Comparison of ENCODE assay signal across 12 cellular contexts in genomic region chr11:36155770-36156485, GRCh38.
DNase-seq lines count a peak whose midpoint lies in the region; ATAC-seq and TF ChIP-seq lines count a peak whose summit lies in the region.
"Had no signal": no experiment of that assay in that cellular context is flagged by ENCODE, and none has a peak within 500 bp of the region (broad histone marks: within the 10 kb centered on the region; RNA-seq: fewer than 3 reads in every experiment).

No MANE protein-coding gene starts in this region.

- peak; percentile 37 for DNase-seq in AG10803 (ENCODE audit: low read depth)
- peak; percentile 61 for DNase-seq in NCI-H2227 (lab: John Stamatoyannopoulos, UW; ENCODE audit: unreplicated experiment)
- no peak for DNase-seq in mesothelial cell of epicardium (ENCODE audit: low spot score in 2 of 2, unreplicated experiment in 2 of 2)
- DNase-seq in NCI-H2196 (lab: John Stamatoyannopoulos, UW; ENCODE audit: unreplicated experiment) = no peak
- DNase-seq in DMS153 treated with DMSO at 0.1 percent for 48 hours (lab: John Stamatoyannopoulos, UW; ENCODE audit: unreplicated experiment) = no peak
- no peak for DNase-seq in upper lobe of right lung
- DNase-seq: activated naive CD4-positive, alpha-beta T cell treated with Interleukin-2 at 50 U/mL for 16 hours; naive thymus-derived CD4-positive, alpha-beta T cell; NCI-H526 had no signal

- H3K36me3 Mint-ChIP-seq in mesothelial cell of epicardium = no peaks in the 10 kb centered on the region
- H3K36me3 Mint-ChIP-seq: naive thymus-derived CD4-positive, alpha-beta T cell had no signal

- no peaks in the 10 kb centered on the region for H3K27me3 Mint-ChIP-seq in mesothelial cell of epicardium (ENCODE audit: low read depth)

- ATAC-seq in HG02798 (IDR thresholded peaks at IDR 0.05; ENCODE audit: poor library complexity, unreplicated experiment) (no peak), upper lobe of right lung (no peak)
- ATAC-seq: HCT116; naive thymus-derived CD4-positive, alpha-beta T cell had no signal

- H3K27me3 ChIP-seq in upper lobe of right lung = no peaks in the 10 kb centered on the region

- peaks cover 71% of the 10 kb centered on the region for H3K4me1 Mint-ChIP-seq in mesothelial cell of epicardium
- H3K4me1 Mint-ChIP-seq: naive thymus-derived CD4-positive, alpha-beta T cell had no signal

- peaks cover 12% of the 10 kb centered on the region for H3K4me1 ChIP-seq in upper lobe of right lung

- no peaks in the 10 kb centered on the region for H3K9me3 ChIP-seq in upper lobe of right lung

- H3K4me3 Mint-ChIP-seq in mesothelial cell of epicardium = no peak overlapping the region
- H3K4me3 Mint-ChIP-seq: naive thymus-derived CD4-positive, alpha-beta T cell had no signal

- no peak overlapping the region for H3K4me3 ChIP-seq in AG10803 (ENCODE audit: low read length)
- no peak overlapping the region for H3K4me3 ChIP-seq in upper lobe of right lung

- peak overlapping the region; percentile 87 for H3K27ac Mint-ChIP-seq in mesothelial cell of epicardium
- H3K27ac Mint-ChIP-seq: naive thymus-derived CD4-positive, alpha-beta T cell had no signal

- no peaks in the 10 kb centered on the region for H3K36me3 ChIP-seq in upper lobe of right lung

- TF ChIP-seq CTCF in AG10803 (conservative IDR thresholded peaks at IDR 0.05; ENCODE audit: low read length) = peak; percentile 31
- no peak for TF ChIP-seq CTCF in mesothelial cell of epicardium (IDR thresholded peaks at IDR 0.05; ENCODE audit: unreplicated experiment)
- TF ChIP-seq CTCF in upper lobe of right lung (IDR thresholded peaks at IDR 0.05) = no peak

- H3K9me3 Mint-ChIP-seq in mesothelial cell of epicardium = no peaks in the 10 kb centered on the region

- peak overlapping the region; percentile 72 for H3K27ac ChIP-seq in cingulate gyrus (ENCODE audit: low read depth, low read length)
- no peak overlapping the region for H3K27ac ChIP-seq in upper lobe of right lung

- intact Hi-C loops in upper lobe of right lung (cut with DNase I) = no loop called here

Comparison
In these comparisons a context has a peak if more than half of its experiments do, and no peak if none do; other contexts are left out.
1. DNase-seq: peak in AG10803 (single experiment) and NCI-H2227 (single experiment); none in mesothelial cell of epicardium (0 of 2), NCI-H2196 (single experiment), DMS153 treated with DMSO at 0.1 percent for 48 hours (single experiment) and upper lobe of right lung (single experiment).